In genomic region chr18:37280701-37281100, GRCh38 we compare ENCODE assay signal across 3 cellular contexts.
"Had no signal": no experiment of that assay in that cellular context is flagged by ENCODE, and none has a peak within 500 bp of the region (broad histone marks: within the 10 kb centered on the region; RNA-seq: fewer than 3 reads in every experiment).

No MANE protein-coding gene starts in this region.

- H3K27ac ChIP-seq: GM23248 had no signal

- H3K4me3 ChIP-seq: GM23248 had no signal

- DNase-seq: GM23248, H9, HCEC 1CT had no signal

- H2AFZ ChIP-seq: GM23248 had no signal
